Comparison of ENCODE assay signal across 12 cellular contexts in genomic region chr17:17545984-17546383, GRCh38.
"Had no signal": no experiment of that assay in that cellular context is flagged by ENCODE, and none has a peak within 500 bp of the region (broad histone marks: within the 10 kb centered on the region; RNA-seq: fewer than 3 reads in every experiment).

No MANE protein-coding gene starts in this region.

- ATAC-seq: naive thymus-derived CD8-positive, alpha-beta T cell; stimulated activated naive CD8-positive, alpha-beta T cell treated with anti-CD3 and anti-CD28 coated beads, Interleukin-15, Interleukin-2, amounts not matched to agents 100 U/mL and 50 U/mL, for 24 hours had no signal

- H3K9me3 Mint-ChIP-seq: activated CD4-positive, alpha-beta T cell treated with anti-CD3 and anti-CD28 coated beads, Interleukin-2, amount 10 ng/mL, durations not matched to agents 24 days and 14 days; activated naive CD8-positive, alpha-beta T cell treated with anti-CD3 and anti-CD28 coated beads for 36 hours; memory B cell; T-helper 2 cell treated with Interferon-gamma antibody and Interleukin-4, amounts not matched to agents 5 μg/mL and 100 μg/mL, for 36 hours had no signal

- DNase-seq: activated CD4-positive, alpha-beta T cell treated with anti-CD3 and anti-CD28 coated beads, Interleukin-2, amount 10 ng/mL, durations not matched to agents 24 days and 14 days; activated CD4-positive, CD25-positive, alpha-beta regulatory T cell; activated CD8-positive, alpha-beta memory T cell treated with anti-CD3 and anti-CD28 coated beads, Interleukin-2, amount 50 U/mL, for 48 hours; activated naive CD8-positive, alpha-beta T cell treated with anti-CD3 and anti-CD28 coated beads for 36 hours; islet precursor cell; naive thymus-derived CD8-positive, alpha-beta T cell; stimulated activated naive CD8-positive, alpha-beta T cell treated with anti-CD3 and anti-CD28 coated beads, Interleukin-15, Interleukin-2, amounts not matched to agents 100 U/mL and 50 U/mL, for 24 hours had no signal

- H3K36me3 Mint-ChIP-seq: activated naive CD8-positive, alpha-beta T cell treated with anti-CD3 and anti-CD28 coated beads for 36 hours; naive thymus-derived CD8-positive, alpha-beta T cell had no signal

- H3K4me1 Mint-ChIP-seq: activated CD4-positive, alpha-beta T cell treated with anti-CD3 and anti-CD28 coated beads, Interleukin-2, amount 10 ng/mL, durations not matched to agents 24 days and 14 days; activated naive CD8-positive, alpha-beta T cell treated with anti-CD3 and anti-CD28 coated beads for 36 hours; memory B cell had no signal

- H3K4me1 ChIP-seq: left lung had no signal

- H3K27ac ChIP-seq: hepatocyte, left lung had no signal

- H3K36me3 ChIP-seq: left lung had no signal

- H3K27me3 ChIP-seq: hepatocyte, left lung had no signal

- H3K27me3 Mint-ChIP-seq: activated CD4-positive, alpha-beta T cell treated with anti-CD3 and anti-CD28 coated beads, Interleukin-2, amount 10 ng/mL, durations not matched to agents 24 days and 14 days; activated naive CD8-positive, alpha-beta T cell treated with anti-CD3 and anti-CD28 coated beads for 36 hours; memory B cell; naive thymus-derived CD8-positive, alpha-beta T cell; progenitor cell of endocrine pancreas had no signal

- H3K9me3 ChIP-seq: left lung had no signal

- H3K4me3 Mint-ChIP-seq: activated CD4-positive, alpha-beta T cell treated with anti-CD3 and anti-CD28 coated beads, Interleukin-2, amount 10 ng/mL, durations not matched to agents 24 days and 14 days; activated naive CD8-positive, alpha-beta T cell treated with anti-CD3 and anti-CD28 coated beads for 36 hours; memory B cell; naive thymus-derived CD8-positive, alpha-beta T cell; T-helper 2 cell treated with Interferon-gamma antibody and Interleukin-4, amounts not matched to agents 5 μg/mL and 100 μg/mL, for 36 hours had no signal

- H3K27ac Mint-ChIP-seq: activated CD4-positive, alpha-beta T cell treated with anti-CD3 and anti-CD28 coated beads, Interleukin-2, amount 10 ng/mL, durations not matched to agents 24 days and 14 days; activated naive CD8-positive, alpha-beta T cell treated with anti-CD3 and anti-CD28 coated beads for 36 hours; memory B cell; progenitor cell of endocrine pancreas; T-helper 2 cell treated with Interferon-gamma antibody and Interleukin-4, amounts not matched to agents 5 μg/mL and 100 μg/mL, for 36 hours had no signal

- H3K4me3 ChIP-seq: hepatocyte, left lung had no signal
